7 cellular contexts compared by ENCODE assay signal in genomic region chr3:13011369-13012227, GRCh38.
DNase-seq lines count a peak whose midpoint lies in the region; ATAC-seq and TF ChIP-seq lines count a peak whose summit lies in the region.

No MANE protein-coding gene starts in this region.

- peak overlapping the region; percentile 91 for H3K27ac ChIP-seq in OCI-LY3 (ENCODE audit: low read length)
- peak overlapping the region; percentile 16 for H3K27ac ChIP-seq in subcutaneous abdominal adipose tissue (ENCODE audit: low read depth, low read length)

- H3K4me3 ChIP-seq in OCI-LY3 (ENCODE audit: low read length) (peak overlapping the region; percentile 54), mucosa of descending colon (no peak overlapping the region), subcutaneous abdominal adipose tissue (ENCODE audit: low read depth in 1 of 5, low read length in 5 of 5) (peak overlapping the region in 1 of 5 donors; percentile 12)

- peak overlapping the region; percentile 97 for H3K4me2 ChIP-seq in OCI-LY3 (ENCODE audit: low read length)

- peak overlapping the region; percentile 96 for H3K9ac ChIP-seq in OCI-LY3 (ENCODE audit: low read length)
- peak overlapping the region in 1 of 5 donors; percentile 49 for H3K9ac ChIP-seq in subcutaneous abdominal adipose tissue (ENCODE audit: low read length in 5 of 5)

- TF ChIP-seq CTCF in OCI-LY3 (IDR thresholded peaks at IDR 0.05; ENCODE audit: low read depth, low read length) (no peak; the same call in 1 of the 2 replicates), mucosa of descending colon (IDR thresholded peaks at IDR 0.05) (no peak)

- H3K36me3 ChIP-seq in OCI-LY3 (replicated peaks; ENCODE audit: low read depth, low read length) (peaks cover 50% of the 10 kb centered on the region), mucosa of descending colon (ENCODE audit: low read depth) (no peaks in the 10 kb centered on the region), subcutaneous abdominal adipose tissue (ENCODE audit: control insufficient read depth in 5 of 5, insufficient read depth in 5 of 5, low read length in 5 of 5) (no peaks in the 10 kb centered on the region)

- peaks cover 69% of the 10 kb centered on the region for H4K20me1 ChIP-seq in OCI-LY3 (ENCODE audit: insufficient read depth, low read length)

- H3K9me3 ChIP-seq in OCI-LY3 (ENCODE audit: insufficient read depth, low read length), result no peaks in the 10 kb centered on the region
- no peaks in the 10 kb centered on the region for H3K9me3 ChIP-seq in mucosa of descending colon
- no peaks in the 10 kb centered on the region for H3K9me3 ChIP-seq in subcutaneous abdominal adipose tissue (ENCODE audit: control insufficient read depth in 5 of 5, low read length in 5 of 5)

- H3K4me1 ChIP-seq in OCI-LY3 (ENCODE audit: low read length) (peaks cover 99% of the 10 kb centered on the region), mucosa of descending colon (ENCODE audit: low read depth) (peaks cover 25% of the 10 kb centered on the region), subcutaneous abdominal adipose tissue (ENCODE audit: control insufficient read depth in 5 of 5, insufficient read depth in 5 of 5, low read length in 5 of 5) (peaks cover 6 to 95% (median 59%) of the 10 kb centered on the region in 5 donors)

- no peak overlapping the region for H2AFZ ChIP-seq in OCI-LY3 (ENCODE audit: low read depth, low read length)

- peaks cover 98% of the 10 kb centered on the region for H3K79me2 ChIP-seq in OCI-LY3 (ENCODE audit: low read length)

- H3K27me3 ChIP-seq in OCI-LY3 (ENCODE audit: low read depth, low read length) (no peaks in the 10 kb centered on the region), subcutaneous abdominal adipose tissue (ENCODE audit: control insufficient read depth in 5 of 5, insufficient read depth in 4 of 5, low read length in 5 of 5) (no peaks in the 10 kb centered on the region)

- ATAC-seq in HG03060 (IDR thresholded peaks at IDR 0.05; ENCODE audit: low read depth, unreplicated experiment) (peak; percentile 40), mucosa of descending colon (peak; percentile 60)

- intact Hi-C loops in mucosa of descending colon (cut with DNase I, micrococcal nuclease), result no loop called here

- DNase-seq in GM19238 (ENCODE audit: insufficient read length, low spot score) (peak; percentile 82), mucosa of descending colon (peak; percentile 66 to 88 (median 71)), NCI-H187 (lab: John Stamatoyannopoulos, UW) (no peak)
- DNase-seq in activated T-helper 9 cell treated with anti-CD3 and anti-CD28 coated beads, Interleukin-2, amount 50 U/mL, for 16 hours (ENCODE audit: low read depth), result peak; percentile 74

Comparison
In these comparisons a context has a peak if more than half of its experiments do, and no peak if none do; other contexts are left out.
1. DNase-seq: peak in GM19238 (single experiment), activated T-helper 9 cell treated with anti-CD3 and anti-CD28 coated beads, Interleukin-2, amount 50 U/mL, for 16 hours (single experiment) and mucosa of descending colon (3 of 3); none in NCI-H187 (0 of 2).